ENCODE assay signal across 14 cellular contexts in the genomic region with DNA sequence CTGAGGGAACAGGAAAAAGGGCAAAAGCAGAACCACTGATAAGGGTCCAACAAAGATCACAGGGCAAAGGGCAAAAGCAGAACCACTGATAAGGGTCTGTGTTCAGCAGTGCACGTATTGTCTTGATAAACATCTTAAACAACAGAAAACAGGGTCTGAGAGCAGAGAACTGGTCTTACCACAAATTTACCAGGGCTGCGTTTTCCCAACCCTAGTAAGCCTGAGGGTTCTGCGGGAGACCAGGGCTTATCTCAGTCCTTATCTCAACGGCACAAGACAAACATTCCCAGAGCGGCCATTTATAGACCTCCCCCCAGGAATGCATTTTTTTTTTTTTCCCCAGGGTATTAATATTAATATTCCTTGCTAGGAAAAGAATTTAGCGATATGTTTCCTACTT. TPM values are rescaled to one million over a fixed set of nuclear protein-coding genes. Genes with fewer than 3 reads are reported as not detected.
"Had no signal": no experiment of that assay in that cellular context is flagged by ENCODE, and none has a peak within 500 bp of the region (broad histone marks: within the 10 kb centered on the region; RNA-seq: fewer than 3 reads in every experiment).

No MANE protein-coding gene starts in this region.

RNA-seq across cellular contexts. Expression of a gene that starts 19.7 kb away (rescaled TPM):
- total RNA-seq: natural killer cell, occipital lobe, osteoblast, ovary, pulmonary artery endothelial cell, right atrium auricular region, smooth muscle cell, spleen, suprapubic skin, transverse colon, upper lobe of left lung, ureter, vagina had no signal
- polyA plus RNA-seq: neural cell, ovary, smooth muscle cell had no signal
